ENCODE assay signal across 22 cellular contexts in the genomic region with DNA sequence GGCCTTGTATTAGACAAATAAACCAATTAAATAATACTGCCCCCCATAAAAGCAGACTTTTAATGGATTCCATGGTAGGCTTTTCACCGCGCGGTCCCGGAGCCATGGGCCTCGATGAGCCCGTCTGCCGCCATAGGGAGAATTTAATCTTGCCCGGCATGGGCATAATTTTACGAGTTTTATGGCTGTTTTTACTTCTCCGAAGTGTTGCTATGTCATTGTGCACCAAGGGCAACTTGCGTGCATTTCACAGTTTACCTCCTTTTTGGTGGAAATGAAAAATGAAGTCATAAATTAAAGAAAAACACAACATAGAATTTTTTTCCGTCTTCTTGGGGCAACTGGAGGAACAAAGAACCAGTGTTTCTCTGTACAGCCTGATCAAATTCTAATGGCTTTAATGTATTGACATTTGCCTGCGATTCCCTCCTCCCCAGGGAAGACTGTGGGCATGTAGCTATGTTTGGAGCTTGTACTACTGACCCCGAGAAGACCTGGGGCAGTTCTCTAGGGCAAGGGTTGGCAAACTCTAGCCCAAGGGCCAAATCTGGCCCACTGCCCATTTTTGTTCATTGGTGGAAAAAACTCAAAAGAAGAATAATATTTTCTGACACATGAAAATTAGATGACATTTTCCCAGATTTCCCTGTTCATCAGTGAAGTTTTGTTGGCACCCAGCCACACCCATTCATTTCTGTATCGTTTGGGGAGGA.
DNase-seq lines count a peak whose midpoint lies in the region; ATAC-seq and TF ChIP-seq lines count a peak whose summit lies in the region.
"Had no signal": no experiment of that assay in that cellular context is flagged by ENCODE, and none has a peak within 500 bp of the region (broad histone marks: within the 10 kb centered on the region; RNA-seq: fewer than 3 reads in every experiment).

No MANE protein-coding gene starts in this region.

- peaks cover 21% of the 10 kb centered on the region for H3F3A ChIP-seq in Loucy (ENCODE audit: low read depth)

- POLR2A ChIA-PET in CD4-positive, alpha-beta memory T cell (lab: Charles Lee; ENCODE audit: partially characterized antibody), result no interaction called here

- H3K4me3 Mint-ChIP-seq in CD4-positive, alpha-beta memory T cell, result no peak overlapping the region
- H3K4me3 Mint-ChIP-seq: GM23338 had no signal

- no peak for DNase-seq in CD4-positive, alpha-beta memory T cell
- DNase-seq in foreskin melanocyte, result peak; percentile 71
- DNase-seq in trophoblast cell, result no peak
- DNase-seq in HCEC 1CT, result no peak
- DNase-seq: C1 segment of cervical spinal cord, COR-L47, DMS 273 treated with DMSO at 0.1 percent for 48 hours, Karpas-422, MG63, NCI-H1048, NCI-H1436 treated with DMSO at 0.1 percent for 48 hours, NCI-H345, NCI-H524 treated with DMSO at 0.1 percent for 48 hours had no signal

- H3K36me3 ChIP-seq in CD4-positive, alpha-beta memory T cell (ENCODE audit: insufficient read depth, low read length), result no peaks in the 10 kb centered on the region
- H3K36me3 ChIP-seq in Loucy (ENCODE audit: insufficient read depth, low read length) (peaks cover 44% of the 10 kb centered on the region), trophoblast cell (ENCODE audit: control insufficient read depth in 1 of 2, insufficient read depth in 2 of 2, low read length in 2 of 2) (no peaks in the 10 kb centered on the region)
- H3K36me3 ChIP-seq: MG63, SJSA1 had no signal

- peaks cover 100% of the 10 kb centered on the region for H3K79me2 ChIP-seq in Loucy (ENCODE audit: insufficient read depth, low read length)
- H3K79me2 ChIP-seq in trophoblast cell (ENCODE audit: control insufficient read depth, insufficient read depth, low read length, poor library complexity), result peaks cover 7% of the 10 kb centered on the region

- no peak overlapping the region for H3K18ac ChIP-seq in trophoblast cell (ENCODE audit: low read length)

- peaks cover 95% of the 10 kb centered on the region for H4K20me1 ChIP-seq in Loucy (ENCODE audit: insufficient read depth, low read length, poor library complexity, severe bottlenecking)

- no CpG with 5 or more reads among the region's 15 CpGs for WGBS in trophoblast cell (ENCODE audit: extremely low coverage, insufficient coverage, insufficient read length)

- no peak overlapping the region for H2AFZ ChIP-seq in Loucy (ENCODE audit: low read length)
- H2AFZ ChIP-seq in trophoblast cell (ENCODE audit: insufficient read depth, low read length, poor library complexity), result no peak overlapping the region
- H2AFZ ChIP-seq: GM23338 had no signal

- no peak overlapping the region for H3K27ac ChIP-seq in CD4-positive, alpha-beta memory T cell (ENCODE audit: low read depth, low read length)
- no peak overlapping the region for H3K27ac ChIP-seq in trophoblast cell (ENCODE audit: low read depth, low read length)
- H3K27ac ChIP-seq: HL-60, SJSA1 had no signal

- H3K27me3 ChIP-seq in CD4-positive, alpha-beta memory T cell (ENCODE audit: insufficient read depth, low read length), result no peaks in the 10 kb centered on the region
- H3K27me3 ChIP-seq in Loucy (ENCODE audit: insufficient read depth, low read length, poor library complexity, severe bottlenecking) (no peaks in the 10 kb centered on the region), trophoblast cell (ENCODE audit: insufficient read depth, low read length) (no peaks in the 10 kb centered on the region)
- H3K27me3 ChIP-seq: MG63, SJSA1 had no signal

- no peaks in the 10 kb centered on the region for H3K27me3 Mint-ChIP-seq in CD4-positive, alpha-beta memory T cell

- H3K4me2 ChIP-seq in Loucy (ENCODE audit: low read depth, low read length, poor library complexity, severe bottlenecking), result peak overlapping the region; percentile 61
- no peak overlapping the region for H3K4me2 ChIP-seq in trophoblast cell (ENCODE audit: low read length)
- H3K4me2 ChIP-seq: GM23338 had no signal

- ATAC-seq in HG03108 (IDR thresholded peaks at IDR 0.05; ENCODE audit: unreplicated experiment), result no peak
- ATAC-seq in GM18867 (IDR thresholded peaks at IDR 0.05; ENCODE audit: unreplicated experiment), result no peak
- ATAC-seq in HG02981 (IDR thresholded peaks at IDR 0.05; ENCODE audit: unreplicated experiment), result no peak
- ATAC-seq: GM23338, HCT116, Panc1 had no signal

- H3K36me3 Mint-ChIP-seq in CD4-positive, alpha-beta memory T cell, result peaks cover 20 to 23% of the 10 kb centered on the region in 2 donors

- H3K9me3 Mint-ChIP-seq in CD4-positive, alpha-beta memory T cell, result peaks cover 0 to 4% (median 0%) of the 10 kb centered on the region in 8 donors
- H3K9me3 Mint-ChIP-seq: GM23338 had no signal

- no peak overlapping the region for H3K14ac ChIP-seq in trophoblast cell (ENCODE audit: low read length)

- no peak overlapping the region for H3K23ac ChIP-seq in trophoblast cell (ENCODE audit: low read length)

- no peak overlapping the region for H4K8ac ChIP-seq in trophoblast cell (ENCODE audit: low read depth, low read length)

- no peak overlapping the region for H2BK5ac ChIP-seq in trophoblast cell (ENCODE audit: low read depth, low read length, poor library complexity)

- H3K79me1 ChIP-seq in trophoblast cell (ENCODE audit: low read length), result peaks cover 27% of the 10 kb centered on the region

- no peak overlapping the region for H4K12ac ChIP-seq in trophoblast cell (ENCODE audit: low read depth, low read length)

- CTCF ChIA-PET in CD4-positive, alpha-beta memory T cell (lab: Charles Lee; ENCODE audit: partially characterized antibody), result no interaction called here

- H3K9ac ChIP-seq in Loucy (ENCODE audit: low read depth, low read length, poor library complexity, severe bottlenecking), result peak overlapping the region; percentile 46
- no peak overlapping the region for H3K9ac ChIP-seq in trophoblast cell (ENCODE audit: low read length)

- no peak overlapping the region for H3K4ac ChIP-seq in trophoblast cell (ENCODE audit: low read depth, low read length)

- no peak overlapping the region for H3K4me3 ChIP-seq in CD4-positive, alpha-beta memory T cell (ENCODE audit: low read length in 2 of 2)
- peak overlapping the region; percentile 47 for H3K4me3 ChIP-seq in Loucy (ENCODE audit: low read length, poor library complexity, severe bottlenecking)
- H3K4me3 ChIP-seq in trophoblast cell (ENCODE audit: low read depth, low read length), result no peak overlapping the region
- H3K4me3 ChIP-seq: GM23338, MG63, SJSA1 had no signal

- intact Hi-C loops in CD4-positive, alpha-beta memory T cell (cut with micrococcal nuclease), result no loop called here

- H3K4me1 Mint-ChIP-seq in CD4-positive, alpha-beta memory T cell, result peaks cover 50 to 87% (median 72%) of the 10 kb centered on the region in 4 donors

- no peak for TF ChIP-seq CTCF in Loucy (conservative IDR thresholded peaks at IDR 0.05; ENCODE audit: low read length)

- peak overlapping the region in 5 of 7 donors; percentile 35 to 74 (median 57) for H3K27ac Mint-ChIP-seq in CD4-positive, alpha-beta memory T cell
- H3K27ac Mint-ChIP-seq: GM23338 had no signal

- H4K91ac ChIP-seq in trophoblast cell (ENCODE audit: low read depth, low read length), result peak overlapping the region; percentile 70

- no peaks in the 10 kb centered on the region for H3K9me3 ChIP-seq in CD4-positive, alpha-beta memory T cell (ENCODE audit: control insufficient read depth in 1 of 2, low read length in 2 of 2)
- H3K9me3 ChIP-seq in Loucy (ENCODE audit: insufficient read depth, low read depth, low read length) (no peaks in the 10 kb centered on the region), trophoblast cell (ENCODE audit: insufficient read depth, low read depth, low read length) (no peaks in the 10 kb centered on the region)
- H3K9me3 ChIP-seq: MG63, SJSA1 had no signal

- no peak overlapping the region for H2BK120ac ChIP-seq in trophoblast cell (ENCODE audit: insufficient read depth, low read length, poor library complexity)

- peaks cover 61% of the 10 kb centered on the region for H3K4me1 ChIP-seq in CD4-positive, alpha-beta memory T cell (ENCODE audit: insufficient read depth, low read length)
- H3K4me1 ChIP-seq in Loucy (ENCODE audit: insufficient read depth, low read length, poor library complexity, severe bottlenecking) (peaks cover 95% of the 10 kb centered on the region), trophoblast cell (ENCODE audit: control insufficient read depth in 1 of 2, insufficient read depth in 2 of 2, low read length in 2 of 2) (peaks cover 42 to 43% of the 10 kb centered on the region in 2 experiments)

- H2BK12ac ChIP-seq in trophoblast cell (ENCODE audit: low read length), result peak overlapping the region; percentile 67

- no peak overlapping the region for H2AK5ac ChIP-seq in trophoblast cell (ENCODE audit: low read length)

- no peaks in the 10 kb centered on the region for H3K9me2 ChIP-seq in Loucy (replicated peaks; ENCODE audit: low read depth, low read length)
